ENCODE assay signal across 8 cellular contexts in genomic region chr6:160137989-160138835, GRCh38. TPM values are rescaled to one million over a fixed set of nuclear protein-coding genes. Genes with fewer than 3 reads are reported as not detected.
DNase-seq lines count a peak whose midpoint lies in the region; ATAC-seq and TF ChIP-seq lines count a peak whose summit lies in the region.

No MANE protein-coding gene starts in this region.

- H3K4me1 Mint-ChIP-seq in CD4-positive, CD25-positive, alpha-beta regulatory T cell, result peaks cover 7 to 24% (median 15%) of the 10 kb centered on the region in 4 donors
- peaks cover 17% of the 10 kb centered on the region for H3K4me1 Mint-ChIP-seq in activated naive CD8-positive, alpha-beta T cell treated with anti-CD3 and anti-CD28 coated beads, Interleukin-2, amount 50 U/mL, for 24 hours

- no peak overlapping the region for H2AFZ ChIP-seq in smooth muscle cell (ENCODE audit: low read depth)

- no peaks in the 10 kb centered on the region for H3K79me2 ChIP-seq in smooth muscle cell (ENCODE audit: low read depth)

- H3K4me2 ChIP-seq in smooth muscle cell, result peak overlapping the region; percentile 42

- no peaks in the 10 kb centered on the region for H3K27me3 ChIP-seq in CD4-positive, CD25-positive, alpha-beta regulatory T cell (ENCODE audit: control insufficient read depth, insufficient read depth, low read length)
- H3K27me3 ChIP-seq in smooth muscle cell (ENCODE audit: low read depth), result no peaks in the 10 kb centered on the region

- H3F3A ChIP-seq in smooth muscle cell (ENCODE audit: low read depth), result peaks cover 12% of the 10 kb centered on the region

- peaks cover 8% of the 10 kb centered on the region for H3K4me1 ChIP-seq in CD4-positive, CD25-positive, alpha-beta regulatory T cell (ENCODE audit: control insufficient read depth, insufficient read depth, low read length, poor library complexity, severe bottlenecking)
- H3K4me1 ChIP-seq in smooth muscle cell (ENCODE audit: low read depth), result no peaks in the 10 kb centered on the region

- H4K20me1 ChIP-seq in smooth muscle cell (ENCODE audit: low read depth), result no peaks in the 10 kb centered on the region

- TF ChIP-seq CTCF in smooth muscle cell (IDR thresholded peaks at IDR 0.05; ENCODE audit: borderline replicate concordance, insufficient read depth, poor library complexity, severe bottlenecking), result peak; percentile 78

- intact Hi-C loops in left ventricle myocardium superior (cut with micrococcal nuclease), result loop anchor here (5.0 kb wide), 1 partner anchor 319 kb away; no protein-coding TSS in a partner anchor

- H3K27me3 Mint-ChIP-seq in CD4-positive, CD25-positive, alpha-beta regulatory T cell, result peaks cover 10% of the 10 kb centered on the region
- no peaks in the 10 kb centered on the region for H3K27me3 Mint-ChIP-seq in activated naive CD8-positive, alpha-beta T cell treated with anti-CD3 and anti-CD28 coated beads, Interleukin-2, amount 50 U/mL, for 24 hours

- H3K27ac ChIP-seq in CD4-positive, CD25-positive, alpha-beta regulatory T cell (ENCODE audit: insufficient read depth, low read length, poor library complexity, severe bottlenecking), result no peak overlapping the region
- peak overlapping the region; percentile 63 for H3K27ac ChIP-seq in smooth muscle cell (ENCODE audit: low read depth)

- H3K36me3 Mint-ChIP-seq in CD4-positive, CD25-positive, alpha-beta regulatory T cell, result no peaks in the 10 kb centered on the region
- no peaks in the 10 kb centered on the region for H3K36me3 Mint-ChIP-seq in activated naive CD8-positive, alpha-beta T cell treated with anti-CD3 and anti-CD28 coated beads, Interleukin-2, amount 50 U/mL, for 24 hours (ENCODE audit: low read depth)

- peaks cover 0 to under 1% (median 0%) of the 10 kb centered on the region in 7 donors for H3K9me3 Mint-ChIP-seq in CD4-positive, CD25-positive, alpha-beta regulatory T cell
- H3K9me3 Mint-ChIP-seq in activated naive CD8-positive, alpha-beta T cell treated with anti-CD3 and anti-CD28 coated beads, Interleukin-2, amount 50 U/mL, for 24 hours, result no peaks in the 10 kb centered on the region

- no peak overlapping the region for H3K9ac ChIP-seq in smooth muscle cell (ENCODE audit: low read depth)

- H3K36me3 ChIP-seq in CD4-positive, CD25-positive, alpha-beta regulatory T cell (ENCODE audit: control insufficient read depth, insufficient read depth, low read length), result no peaks in the 10 kb centered on the region
- no peaks in the 10 kb centered on the region for H3K36me3 ChIP-seq in smooth muscle cell (ENCODE audit: low read depth)

- H3K9me3 ChIP-seq in CD4-positive, CD25-positive, alpha-beta regulatory T cell (ENCODE audit: control insufficient read depth in 2 of 2, low read length in 2 of 2), result no peaks in the 10 kb centered on the region
- no peaks in the 10 kb centered on the region for H3K9me3 ChIP-seq in smooth muscle cell (replicated peaks; ENCODE audit: low read depth)

- peak; percentile 34 to 86 (median 72) for DNase-seq in CD4-positive, CD25-positive, alpha-beta regulatory T cell
- DNase-seq in HT-29 (ENCODE audit: low spot score) (peak; percentile 68), left ventricle myocardium superior (peak; percentile 64), smooth muscle cell (lab: John Stamatoyannopoulos, UW; ENCODE audit: unreplicated experiment) (peak; percentile 7), NCI-H128 (lab: John Stamatoyannopoulos, UW; ENCODE audit: unreplicated experiment) (no peak)
- DNase-seq in activated naive CD8-positive, alpha-beta T cell treated with anti-CD3 and anti-CD28 coated beads, Interleukin-2, amount 50 U/mL, for 24 hours, result peak; percentile 63

- no peak overlapping the region for H3K4me3 ChIP-seq in CD4-positive, CD25-positive, alpha-beta regulatory T cell (ENCODE audit: low read depth, low read length)
- no peak overlapping the region for H3K4me3 ChIP-seq in smooth muscle cell

- peak; percentile 75 to 81 for ATAC-seq in CD4-positive, CD25-positive, alpha-beta regulatory T cell (ENCODE audit: low read depth in 2 of 2)
- ATAC-seq in GM19023 (IDR thresholded peaks at IDR 0.05; ENCODE audit: unreplicated experiment) (peak; percentile 46), SK-N-SH treated with all-trans-retinoic acid at 6 μM for 48 hours (peak; percentile 59), left ventricle myocardium superior (peak; percentile 73)
- ATAC-seq in activated naive CD8-positive, alpha-beta T cell treated with anti-CD3 and anti-CD28 coated beads, Interleukin-2, amount 50 U/mL, for 24 hours, result no peak

- 49% methylated on average over 8 of the region's 8 CpGs for WGBS in smooth muscle cell (ENCODE audit: low lambda C conversion rate)

- no peak overlapping the region for H3K4me3 Mint-ChIP-seq in CD4-positive, CD25-positive, alpha-beta regulatory T cell
- H3K4me3 Mint-ChIP-seq in activated naive CD8-positive, alpha-beta T cell treated with anti-CD3 and anti-CD28 coated beads, Interleukin-2, amount 50 U/mL, for 24 hours, result no peak overlapping the region

- peak overlapping the region; percentile 21 to 74 (median 65) for H3K27ac Mint-ChIP-seq in CD4-positive, CD25-positive, alpha-beta regulatory T cell
- no peak overlapping the region for H3K27ac Mint-ChIP-seq in activated naive CD8-positive, alpha-beta T cell treated with anti-CD3 and anti-CD28 coated beads, Interleukin-2, amount 50 U/mL, for 24 hours

TF ChIP-seq in SK-N-SH treated with all-trans-retinoic acid at 6 μM for 48 hours, 23 proteins besides CTCF, POLR2A, EP300 and RAD21 (continues in another document):
- TF ChIP-seq POU6F1 (CRISPR knock-in tag; IDR thresholded peaks at IDR 0.05; ENCODE audit: borderline replicate concordance, low read depth) (no peak), RARB (CRISPR knock-in tag; IDR thresholded peaks at IDR 0.05) (no peak), PATZ1 (CRISPR knock-in tag; IDR thresholded peaks at IDR 0.05; ENCODE audit: borderline replicate concordance) (no peak), ZNF70 (CRISPR knock-in tag; IDR thresholded peaks at IDR 0.05) (no peak), CSRNP3 (CRISPR knock-in tag; IDR thresholded peaks at IDR 0.05) (no peak), SNAI2 (CRISPR knock-in tag; IDR thresholded peaks at IDR 0.05) (no peak), ZC3H10 (CRISPR knock-in tag; IDR thresholded peaks at IDR 0.05) (no peak), TCF4 (CRISPR knock-in tag; IDR thresholded peaks at IDR 0.05; ENCODE audit: borderline replicate concordance) (no peak), TOX (CRISPR knock-in tag; IDR thresholded peaks at IDR 0.05; ENCODE audit: borderline replicate concordance) (no peak), CSDC2 (CRISPR knock-in tag; IDR thresholded peaks at IDR 0.05) (no peak)

RNA-seq across cellular contexts. Expression of gene SLC22A1, which starts 16.6 kb away (rescaled TPM):
- 2.5 TPM for total RNA-seq in CD4-positive, CD25-positive, alpha-beta regulatory T cell
- polyA plus RNA-seq in CD4-positive, CD25-positive, alpha-beta regulatory T cell, result not detected
- 0.47 and 0.56 TPM in 2 replicates for total RNA-seq in HT-29 (2014; rRNA removed; shearing (Covaris generic))
- total RNA-seq in left ventricle myocardium superior (0.17 TPM), smooth muscle cell (0.04 and 1.4 TPM in 2 replicates)
- 1.5 and 1.6 TPM in 2 replicates for polyA plus RNA-seq in smooth muscle cell
